8 cellular contexts compared by ENCODE assay signal in the genomic region with DNA sequence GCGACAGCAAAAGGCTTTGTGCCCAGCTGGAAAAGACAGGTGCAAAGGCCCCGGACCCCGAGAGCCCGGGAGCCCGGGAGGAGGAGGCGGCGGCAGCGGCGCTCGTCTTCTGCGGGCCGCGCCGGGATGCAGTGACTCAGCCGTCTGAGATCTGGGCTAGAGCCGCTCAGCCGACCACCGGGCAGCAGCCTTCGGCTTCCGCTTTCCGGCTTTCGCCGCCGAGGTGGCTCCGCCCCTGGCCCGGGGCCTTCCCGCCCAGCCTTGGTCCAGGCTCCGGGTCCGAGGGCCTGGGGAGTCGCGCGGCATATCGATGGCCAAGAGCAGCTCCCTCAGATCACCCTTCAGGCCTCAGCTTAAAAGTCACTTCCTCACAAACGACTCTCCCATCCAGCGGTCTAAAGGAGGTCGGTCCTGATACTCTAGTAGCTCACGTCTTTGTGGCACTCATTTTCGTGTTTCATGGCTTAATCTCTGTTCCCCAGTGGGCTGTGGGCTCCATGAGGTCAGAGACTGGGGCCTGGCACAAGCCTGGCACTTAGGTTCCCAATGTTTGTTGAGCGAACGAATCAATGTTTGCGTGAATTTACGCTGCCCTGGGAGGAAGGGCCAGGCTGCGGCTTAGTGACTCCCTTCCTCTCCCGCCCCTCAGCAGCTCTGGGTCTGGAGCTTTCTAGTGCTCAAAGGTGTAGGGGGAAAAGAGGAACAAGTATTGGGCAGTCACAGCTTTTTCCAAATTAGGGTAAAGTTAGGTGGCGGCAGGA. TPM values are rescaled to one million over a fixed set of nuclear protein-coding genes. Genes with fewer than 3 reads are reported as not detected.
DNase-seq lines count a peak whose midpoint lies in the region; ATAC-seq and TF ChIP-seq lines count a peak whose summit lies in the region.

Gene PHTF1, minus strand, starts transcription at position 146 of the 761 bp plus-strand sequence. CDS start 783 bp downstream, outside the sequence.

- peak within 1 kb of the TSS; percentile 90 to 95 for H3K9ac ChIP-seq in mucosa of rectum (ENCODE audit: low read depth in 1 of 2, low read length in 2 of 2)

- H3K9me2 ChIP-seq in OCI-LY7 (ENCODE audit: insufficient read depth, low read length) = no peaks in the 10 kb centered on the region

- ATAC-seq in GM21390 (IDR thresholded peaks at IDR 0.05; ENCODE audit: unreplicated experiment) = peak; percentile 86

- DNase-seq in DMS114 treated with DMSO at 0.1 percent for 48 hours (lab: John Stamatoyannopoulos, UW; ENCODE audit: unreplicated experiment) = peak; percentile 59
- DNase-seq in HUDEP-2 (lab: John Stamatoyannopoulos, UW; ENCODE audit: unreplicated experiment in 76 of 76) = peak in 68 of 76 experiments; percentile 16 to 75 (median 55)
- DNase-seq in OCI-LY7 (ENCODE audit: low spot score) = peak; percentile 75
- peak; percentile 67 for DNase-seq in activated T-cell treated with anti-CD3 and anti-CD28 coated beads, Interleukin-2, amount 50 U/mL, for 1 hour
- peak; percentile 8 to 55 for DNase-seq in stimulated activated CD8-positive, alpha-beta memory T cell treated with anti-CD3 and anti-CD28 coated beads, Interleukin-7, amount 100 ng/mL, for 4 hours (ENCODE audit: low read depth in 2 of 2)

- H3K27ac ChIP-seq in OCI-LY7 (ENCODE audit: low read depth, low read length, poor library complexity, severe bottlenecking) (peak within 1 kb of the TSS; percentile 58), esophagus (ENCODE audit: low read depth in 2 of 2, low read length in 1 of 2) (peak within 1 kb of the TSS; percentile 92 to 93), mucosa of rectum (ENCODE audit: low read depth in 2 of 2, low read length in 2 of 2) (peak within 1 kb of the TSS; percentile 91 to 93)

- no peaks in the 10 kb centered on the region for H3K9me3 ChIP-seq in OCI-LY7 (ENCODE audit: low read length)
- no peaks in the 10 kb centered on the region for H3K9me3 ChIP-seq in esophagus (ENCODE audit: control insufficient read depth in 2 of 2, insufficient read depth in 1 of 2, low read depth in 1 of 2, low read length in 1 of 2)
- no peaks in the 10 kb centered on the region for H3K9me3 ChIP-seq in mucosa of rectum (ENCODE audit: control insufficient read depth in 2 of 2, low read length in 2 of 2)

- peak within 1 kb of the TSS; percentile 88 for H3K4me2 ChIP-seq in OCI-LY7 (ENCODE audit: low read length)

- H2AFZ ChIP-seq in OCI-LY7 (ENCODE audit: low read length) = peak within 1 kb of the TSS; percentile 98

- CTCF ChIA-PET in OCI-LY7 (lab: Charles Lee; ENCODE audit: unreplicated experiment) = interaction anchor here (0.6 to 0.9 kb wide), 3 partner anchors 24 to 1698 kb away, joined by 3 to 5 read pairs (median 4); no protein-coding TSS in a partner anchor

- H3K79me2 ChIP-seq in OCI-LY7 (ENCODE audit: insufficient read depth, low read depth, low read length) = peaks cover 5% of the 10 kb centered on the region; the same call in 1 of the 2 replicates

- TSS peak; percentile 87 for BruUV-seq in OCI-LY7 (replicated peaks; lab: Mats Ljungman, UMichigan)

- 1% methylated on average over 40 to 45 of the region's 45 CpGs for WGBS in esophagus, 2 donors

- peaks cover 20% of the 10 kb centered on the region for H3K4me1 ChIP-seq in OCI-LY7 (ENCODE audit: insufficient read depth, low read length, poor library complexity, severe bottlenecking)
- H3K4me1 ChIP-seq in esophagus (ENCODE audit: control insufficient read depth in 2 of 2, insufficient read depth in 2 of 2, low read length in 1 of 2) = no peaks in the 10 kb centered on the region
- peaks cover 3 to 6% of the 10 kb centered on the region in 2 donors for H3K4me1 ChIP-seq in mucosa of rectum (ENCODE audit: control insufficient read depth in 2 of 2, insufficient read depth in 2 of 2, low read length in 2 of 2)

- POLR2A ChIA-PET in OCI-LY7 (lab: Charles Lee) = interaction anchor here (0.5 to 2.5 kb wide), 25 partner anchors 9 to 1486 kb away, joined by 3 to 11 read pairs (median 3); partner anchors contain the start of gene RSBN1

- intact Hi-C loops in OCI-LY7 (cut with micrococcal nuclease; ENCODE audit: unreplicated experiment) = loop anchor here (1.0 kb wide), 2 partner anchors 53 to 170 kb away; partner anchors contain the start of genes HIPK1 and RSBN1

- TF ChIP-seq CTCF in OCI-LY7 (conservative IDR thresholded peaks at IDR 0.05; ENCODE audit: low read length) = no peak

- peaks cover 22% of the 10 kb centered on the region for H3K36me3 ChIP-seq in OCI-LY7 (ENCODE audit: insufficient read depth, low read length)
- no peaks in the 10 kb centered on the region for H3K36me3 ChIP-seq in esophagus (ENCODE audit: control insufficient read depth in 2 of 2, insufficient read depth in 2 of 2, low read length in 1 of 2)
- peaks cover 0 to 4% of the 10 kb centered on the region in 2 donors for H3K36me3 ChIP-seq in mucosa of rectum (ENCODE audit: control insufficient read depth in 2 of 2, insufficient read depth in 2 of 2, low read length in 2 of 2)

- no peaks in the 10 kb centered on the region for H4K20me1 ChIP-seq in OCI-LY7 (ENCODE audit: insufficient read depth, low read length)

- H3K27me3 ChIP-seq in esophagus (ENCODE audit: control insufficient read depth in 1 of 2, insufficient read depth in 2 of 2, low read length in 2 of 2) = no peaks in the 10 kb centered on the region
- H3K27me3 ChIP-seq in mucosa of rectum (ENCODE audit: control insufficient read depth in 2 of 2, insufficient read depth in 2 of 2, low read length in 2 of 2) = no peaks in the 10 kb centered on the region

- peak within 1 kb of the TSS; percentile 86 for H3K4me3 ChIP-seq in OCI-LY7 (ENCODE audit: low read depth, low read length, poor library complexity, severe bottlenecking)
- peak within 1 kb of the TSS; percentile 82 to 96 for H3K4me3 ChIP-seq in esophagus (ENCODE audit: low read depth in 1 of 2, low read length in 2 of 2)
- peak within 1 kb of the TSS; percentile 80 to 95 for H3K4me3 ChIP-seq in mucosa of rectum (ENCODE audit: low read length in 2 of 2)

RNA-seq across cellular contexts. Expression of gene PHTF1, which starts in this region (rescaled TPM):
- 7.1 and 11.8 TPM in 2 replicates for total RNA-seq in OCI-LY7 (2014; rRNA removed; shearing (Covaris generic))
- total RNA-seq in OCI-LY7 (2022) = 17.1 and 18.8 TPM in 2 replicates
- 1 to 10 TPM; 1.6 to 2.3 TPM for polyA plus RNA-seq in esophagus

Comparison
In these comparisons a context has a peak if more than half of its experiments do, and no peak if none do; other contexts are left out.
1. Peak in every context shown above with its lines: DNase-seq, ATAC-seq, H3K4me3 ChIP-seq and H3K27ac ChIP-seq.